1 cellular context compared by ENCODE assay signal in the genomic region with DNA sequence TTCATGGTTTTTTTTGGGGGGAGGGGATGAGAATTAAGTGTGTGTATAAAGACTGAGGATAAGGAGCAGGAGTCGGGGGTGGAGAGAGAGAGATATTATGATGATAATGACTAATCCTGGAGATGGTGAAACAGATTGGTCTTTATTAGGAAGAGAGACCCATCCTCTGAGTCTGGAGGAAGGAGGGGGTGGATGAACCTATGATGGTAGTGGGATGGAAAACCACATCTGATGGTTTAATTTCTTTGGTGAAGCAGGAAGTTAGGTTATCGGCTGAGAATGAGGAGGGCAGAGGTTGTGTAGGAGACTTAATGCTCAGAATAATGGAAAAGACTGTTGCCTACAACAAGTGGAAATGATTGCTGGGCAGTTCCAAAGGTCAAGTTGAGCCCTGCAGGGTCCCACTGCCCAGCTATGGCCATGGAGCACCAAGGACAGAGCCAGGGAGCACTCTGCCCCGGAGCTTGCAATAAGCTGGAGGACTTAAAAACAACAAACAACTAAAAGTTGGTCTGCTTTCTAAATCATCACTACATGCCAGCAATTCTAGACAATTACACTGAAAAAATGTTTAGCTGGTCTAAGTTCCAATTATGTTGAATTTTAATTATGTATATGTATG.
TF ChIP-seq lines count a peak whose summit lies in the region.

No MANE protein-coding gene starts in this region.

TF ChIP-seq in HepG2, 621 proteins besides CTCF, POLR2A, EP300 and RAD21 (continued from another document):
- TF ChIP-seq, protein P1, sequence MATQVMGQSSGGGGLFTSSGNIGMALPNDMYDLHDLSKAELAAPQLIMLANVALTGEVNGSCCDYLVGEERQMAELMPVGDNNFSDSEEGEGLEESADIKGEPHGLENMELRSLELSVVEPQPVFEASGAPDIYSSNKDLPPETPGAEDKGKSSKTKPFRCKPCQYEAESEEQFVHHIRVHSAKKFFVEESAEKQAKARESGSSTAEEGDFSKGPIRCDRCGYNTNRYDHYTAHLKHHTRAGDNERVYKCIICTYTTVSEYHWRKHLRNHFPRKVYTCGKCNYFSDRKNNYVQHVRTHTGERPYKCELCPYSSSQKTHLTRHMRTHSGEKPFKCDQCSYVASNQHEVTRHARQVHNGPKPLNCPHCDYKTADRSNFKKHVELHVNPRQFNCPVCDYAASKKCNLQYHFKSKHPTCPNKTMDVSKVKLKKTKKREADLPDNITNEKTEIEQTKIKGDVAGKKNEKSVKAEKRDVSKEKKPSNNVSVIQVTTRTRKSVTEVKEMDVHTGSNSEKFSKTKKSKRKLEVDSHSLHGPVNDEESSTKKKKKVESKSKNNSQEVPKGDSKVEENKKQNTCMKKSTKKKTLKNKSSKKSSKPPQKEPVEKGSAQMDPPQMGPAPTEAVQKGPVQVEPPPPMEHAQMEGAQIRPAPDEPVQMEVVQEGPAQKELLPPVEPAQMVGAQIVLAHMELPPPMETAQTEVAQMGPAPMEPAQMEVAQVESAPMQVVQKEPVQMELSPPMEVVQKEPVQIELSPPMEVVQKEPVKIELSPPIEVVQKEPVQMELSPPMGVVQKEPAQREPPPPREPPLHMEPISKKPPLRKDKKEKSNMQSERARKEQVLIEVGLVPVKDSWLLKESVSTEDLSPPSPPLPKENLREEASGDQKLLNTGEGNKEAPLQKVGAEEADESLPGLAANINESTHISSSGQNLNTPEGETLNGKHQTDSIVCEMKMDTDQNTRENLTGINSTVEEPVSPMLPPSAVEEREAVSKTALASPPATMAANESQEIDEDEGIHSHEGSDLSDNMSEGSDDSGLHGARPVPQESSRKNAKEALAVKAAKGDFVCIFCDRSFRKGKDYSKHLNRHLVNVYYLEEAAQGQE (IDR thresholded peaks at IDR 0.05; ENCODE audit: borderline replicate concordance in 1 of 2, low read depth in 1 of 2, low read length in 2 of 2): peak in 1 of 2 experiments; percentile 77; a peak in 3 of 4 replicates
- TF ChIP-seq HNF4A (CRISPR knock-in tag; IDR thresholded peaks at IDR 0.05) (peak; percentile 22; the same call in 1 of the 2 replicates), HOXD1 (CRISPR knock-in tag; IDR thresholded peaks at IDR 0.05) (no peak)
TF ChIP-seq in HepG2: peak in this region for 3.
